In the genomic region with DNA sequence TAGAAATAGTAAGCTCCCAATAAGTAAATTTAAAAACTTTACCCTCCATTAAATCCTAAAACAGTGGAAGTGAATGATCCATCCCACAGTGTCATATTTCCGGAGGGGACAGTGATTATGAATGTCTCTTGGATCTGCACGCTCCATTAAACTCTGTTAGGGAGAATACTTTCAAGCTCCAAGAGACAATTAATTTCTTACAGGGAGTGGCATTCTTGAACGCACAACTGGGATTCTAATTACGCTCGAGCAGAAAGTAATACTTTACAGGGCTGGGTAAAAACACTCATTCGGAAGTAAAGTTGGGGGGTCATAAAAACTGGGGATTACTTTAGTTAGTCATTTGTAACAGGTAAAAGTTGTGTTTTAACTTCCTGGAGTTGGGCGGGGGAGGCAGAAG, we compare ENCODE assay signal across 17 cellular contexts.
"Had no signal": no experiment of that assay in that cellular context is flagged by ENCODE, and none has a peak within 500 bp of the region (broad histone marks: within the 10 kb centered on the region; RNA-seq: fewer than 3 reads in every experiment).

No MANE protein-coding gene starts in this region.

- H3K27ac ChIP-seq: esophagus squamous epithelium, neutrophil, parathyroid adenoma, spleen, thoracic aorta, WERI-Rb-1 had no signal

- H3K27me3 Mint-ChIP-seq: activated naive CD8-positive, alpha-beta T cell treated with anti-CD3 and anti-CD28 coated beads for 36 hours; effector memory CD8-positive, alpha-beta T cell had no signal

- H3K4me1 ChIP-seq: esophagus squamous epithelium, parathyroid adenoma, spleen had no signal

- H3K4me3 ChIP-seq: esophagus squamous epithelium, spleen, thoracic aorta had no signal

- DNase-seq: activated CD4-positive, alpha-beta T cell treated with anti-CD3 and anti-CD28 coated beads, Interleukin-2, amount 50 U/mL, for 4 hours; activated naive CD8-positive, alpha-beta T cell treated with anti-CD3 and anti-CD28 coated beads for 36 hours; amniotic stem cell; dermis blood vessel endothelial cell; effector memory CD8-positive, alpha-beta T cell; esophagus squamous epithelium; midbrain; spleen; stimulated activated naive B cell treated with anti-CD40 and anti-IgM and Interleukin-4, amounts not matched to agents 10 μg/mL and 1 μg/mL and 100 μg/mL, for 72 hours; SW 1271; T-helper 2 cell; WERI-Rb-1 had no signal

- H3K9me3 ChIP-seq: esophagus squamous epithelium, neutrophil, spleen, thoracic aorta had no signal

- H3K4me3 Mint-ChIP-seq: activated naive CD8-positive, alpha-beta T cell treated with anti-CD3 and anti-CD28 coated beads for 36 hours; activated T-helper 1 cell treated with anti-CD3 and anti-CD28 coated beads, Interleukin-12 subunit alpha, Interleukin-12 subunit beta, Interleukin-2, Interleukin-4 antibody, amounts not matched to agents 30 ng/mL and 10 ng/mL and 1 ng/mL, durations not matched to agents 14 hours and 24 hours and 36 hours; effector memory CD8-positive, alpha-beta T cell; stimulated activated naive B cell treated with anti-CD40 and anti-IgM and Interleukin-4, amounts not matched to agents 10 μg/mL and 1 μg/mL and 100 μg/mL, for 72 hours had no signal

- H3K36me3 Mint-ChIP-seq: stimulated activated naive B cell treated with anti-CD40 and anti-IgM and Interleukin-4, amounts not matched to agents 10 μg/mL and 1 μg/mL and 100 μg/mL, for 72 hours had no signal

- H3K27me3 ChIP-seq: esophagus squamous epithelium, neutrophil, spleen had no signal

- H3K4me1 Mint-ChIP-seq: activated naive CD8-positive, alpha-beta T cell treated with anti-CD3 and anti-CD28 coated beads for 36 hours; stimulated activated naive B cell treated with anti-CD40 and anti-IgM and Interleukin-4, amounts not matched to agents 10 μg/mL and 1 μg/mL and 100 μg/mL, for 72 hours had no signal

- H3K27ac Mint-ChIP-seq: activated naive CD8-positive, alpha-beta T cell treated with anti-CD3 and anti-CD28 coated beads for 36 hours; activated T-helper 1 cell treated with anti-CD3 and anti-CD28 coated beads, Interleukin-12 subunit alpha, Interleukin-12 subunit beta, Interleukin-2, Interleukin-4 antibody, amounts not matched to agents 30 ng/mL and 10 ng/mL and 1 ng/mL, durations not matched to agents 14 hours and 24 hours and 36 hours; effector memory CD8-positive, alpha-beta T cell; stimulated activated naive B cell treated with anti-CD40 and anti-IgM and Interleukin-4, amounts not matched to agents 10 μg/mL and 1 μg/mL and 100 μg/mL, for 72 hours had no signal

- ATAC-seq: effector memory CD8-positive, alpha-beta T cell; left lobe of liver; stimulated activated naive B cell treated with anti-CD40 and anti-IgM and Interleukin-4, amounts not matched to agents 10 μg/mL and 1 μg/mL and 100 μg/mL, for 72 hours had no signal

- H3K9me3 Mint-ChIP-seq: activated naive CD8-positive, alpha-beta T cell treated with anti-CD3 and anti-CD28 coated beads for 36 hours; activated T-helper 1 cell treated with anti-CD3 and anti-CD28 coated beads, Interleukin-12 subunit alpha, Interleukin-12 subunit beta, Interleukin-2, Interleukin-4 antibody, amounts not matched to agents 30 ng/mL and 10 ng/mL and 1 ng/mL, durations not matched to agents 14 hours and 24 hours and 36 hours; effector memory CD8-positive, alpha-beta T cell; stimulated activated naive B cell treated with anti-CD40 and anti-IgM and Interleukin-4, amounts not matched to agents 10 μg/mL and 1 μg/mL and 100 μg/mL, for 72 hours had no signal

- H3K36me3 ChIP-seq: esophagus squamous epithelium, neutrophil, spleen, thoracic aorta, WERI-Rb-1 had no signal
